8 cellular contexts compared by ENCODE assay signal in genomic region chr5:98750693-98751092, GRCh38. TPM values are rescaled to one million over a fixed set of nuclear protein-coding genes. Genes with fewer than 3 reads are reported as not detected.
DNase-seq lines count a peak whose midpoint lies in the region; ATAC-seq and TF ChIP-seq lines count a peak whose summit lies in the region.

No MANE protein-coding gene starts in this region.

- intact Hi-C loops in natural killer cell (cut with micrococcal nuclease), result no loop called here

- no peak overlapping the region for H3K4me3 Mint-ChIP-seq in natural killer cell

- no peak overlapping the region for H3K27ac Mint-ChIP-seq in natural killer cell

- peaks cover 10 to 13% of the 10 kb centered on the region in 2 donors for H3K27me3 Mint-ChIP-seq in natural killer cell (ENCODE audit: low read depth in 2 of 2)

- peak; percentile 3 for TF ChIP-seq CTCF in GM20000 (IDR thresholded peaks at IDR 0.05; ENCODE audit: extremely low read depth, missing control alignments)
- TF ChIP-seq CTCF in LNCaP clone FGC (IDR thresholded peaks at IDR 0.05; ENCODE audit: control insufficient read depth, extremely low read depth, insufficient read depth), result peak; percentile 30
- peak; percentile 60 for TF ChIP-seq CTCF in epithelial cell of esophagus (IDR thresholded peaks at IDR 0.05; ENCODE audit: insufficient read depth, low read depth, low read length, missing control alignments)
- no peak for TF ChIP-seq CTCF in natural killer cell (IDR thresholded peaks at IDR 0.05)

- no peaks in the 10 kb centered on the region for H3K36me3 Mint-ChIP-seq in natural killer cell

- H3K4me1 Mint-ChIP-seq in natural killer cell, result no peaks in the 10 kb centered on the region

- peaks cover 3% of the 10 kb centered on the region in 2 donors for H3K9me3 Mint-ChIP-seq in natural killer cell

- DNase-seq in DMS53 treated with DMSO at 0.1 percent for 48 hours (lab: John Stamatoyannopoulos, UW; ENCODE audit: unreplicated experiment) (peak; percentile 18), GM20000 (ENCODE audit: low spot score) (no peak), LNCaP clone FGC (ENCODE audit: low read depth) (no peak), epithelial cell of esophagus (ENCODE audit: low read depth) (peak; percentile 40), COLO829 (ENCODE audit: low spot score) (no peak), ureter (ENCODE audit: low spot score) (no peak), pons (ENCODE audit: low spot score) (no peak), natural killer cell (no peak)

- no peak for ATAC-seq in natural killer cell

- H3K4me3 ChIP-seq in LNCaP clone FGC (ENCODE audit: low read depth, low read length) (no peak overlapping the region), epithelial cell of esophagus (ENCODE audit: low read length) (no peak overlapping the region)

RNA-seq across cellular contexts. Expression of gene RGMB, which starts 22.8 kb away (rescaled TPM):
- total RNA-seq in ureter (20.0 TPM), natural killer cell (1 to 10 TPM in 1 of 3 donors, under 1 TPM in 2; 0.35 to 1.5 (median 0.86) TPM)

Comparison
In these comparisons a context has a peak if more than half of its experiments do, and no peak if none do; other contexts are left out.
1. DNase-seq: peak in DMS53 treated with DMSO at 0.1 percent for 48 hours (single experiment) and epithelial cell of esophagus (single experiment); none in GM20000 (single experiment), LNCaP clone FGC (single experiment), COLO829 (single experiment), ureter (single experiment), pons (single experiment) and natural killer cell (single experiment).